28 cellular contexts compared by ENCODE assay signal in the genomic region with DNA sequence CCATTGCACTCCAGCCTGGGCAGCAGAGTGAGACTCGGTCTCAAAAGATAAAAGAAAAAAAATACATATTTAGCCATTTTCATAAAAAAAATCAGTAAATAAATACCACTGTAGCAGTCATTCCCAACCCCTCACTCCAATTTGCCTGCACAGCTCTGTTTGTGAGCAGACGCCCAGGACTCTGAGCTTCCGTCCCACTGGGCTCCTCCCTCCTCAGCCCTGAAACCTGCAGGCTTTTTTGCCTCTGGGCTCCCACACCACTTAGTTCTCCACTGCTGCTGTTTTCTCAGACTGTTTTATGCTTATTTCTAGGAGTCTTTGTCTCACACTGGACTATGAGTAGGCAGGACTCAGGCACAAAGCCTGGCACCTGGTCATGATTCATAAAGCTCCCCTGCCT. TPM values are rescaled to one million over a fixed set of nuclear protein-coding genes. Genes with fewer than 3 reads are reported as not detected.
"Had no signal": no experiment of that assay in that cellular context is flagged by ENCODE, and none has a peak within 500 bp of the region (broad histone marks: within the 10 kb centered on the region; RNA-seq: fewer than 3 reads in every experiment).

No MANE protein-coding gene starts in this region.

- H3K27me3 ChIP-seq: neural progenitor cell, ovary, sigmoid colon, spleen, uterus had no signal

- H3K4me3 ChIP-seq: left ventricle myocardium inferior, lung, neural progenitor cell, ovary, prostate gland, sigmoid colon, spleen, suprapubic skin, thoracic aorta, tibial artery, uterus had no signal

- H3K36me3 ChIP-seq: left ventricle myocardium inferior, neural progenitor cell, ovary, prostate gland, sigmoid colon, spleen, suprapubic skin, thoracic aorta, tibial artery, uterus had no signal

- H3K27ac ChIP-seq: left ventricle myocardium inferior, neural progenitor cell, ovary, prostate gland, sigmoid colon, spleen, suprapubic skin, thoracic aorta, tibial artery, uterus had no signal

- H3K27ac Mint-ChIP-seq: immature natural killer cell; mesothelial cell of epicardium; natural killer cell; nephron progenitor cell; neural progenitor cell; stimulated activated effector memory CD8-positive, alpha-beta T cell treated with anti-CD3 and anti-CD28 coated beads, Interleukin-12 subunit alpha, Interleukin-12 subunit beta, amount 100 ng/mL, for 72 hours; stimulated activated naive CD8-positive, alpha-beta T cell treated with anti-CD3 and anti-CD28 coated beads, Interleukin-15, Interleukin-2, amounts not matched to agents 100 ng/mL and 50 ng/mL, for 24 hours; type B pancreatic cell had no signal

- H3K4me2 ChIP-seq: neural progenitor cell had no signal

- DNase-seq: hippocampal formation; immature natural killer cell; left ventricle myocardium inferior; mesendoderm; naive B cell; natural killer cell; nephron progenitor cell; ovary; retina; right cardiac atrium; sigmoid colon; small intestine; spleen; stimulated activated CD4-positive, alpha-beta T cell treated with anti-CD3 and anti-CD28 coated beads, Interleukin-4, amount 100 ng/mL, for 24 hours; stimulated activated naive CD4-positive, alpha-beta T cell; tibial artery; uterus had no signal

- H2AFZ ChIP-seq: neural progenitor cell had no signal

- H3K4me1 Mint-ChIP-seq: mesothelial cell of epicardium, neural progenitor cell had no signal

- H3K4me1 ChIP-seq: left ventricle myocardium inferior, neural progenitor cell, prostate gland, suprapubic skin, tibial artery, uterus had no signal

- H3K4me3 Mint-ChIP-seq: immature natural killer cell; mesothelial cell of epicardium; naive B cell; natural killer cell; nephron progenitor cell; neural progenitor cell; stimulated activated effector memory CD8-positive, alpha-beta T cell treated with anti-CD3 and anti-CD28 coated beads, Interleukin-12 subunit alpha, Interleukin-12 subunit beta, amount 100 ng/mL, for 72 hours; stimulated activated naive CD8-positive, alpha-beta T cell treated with anti-CD3 and anti-CD28 coated beads, Interleukin-15, Interleukin-2, amounts not matched to agents 100 ng/mL and 50 ng/mL, for 24 hours; type B pancreatic cell had no signal

- H3K9me3 Mint-ChIP-seq: immature natural killer cell; mesothelial cell of epicardium; naive B cell; natural killer cell; nephron progenitor cell; neural progenitor cell; stimulated activated effector memory CD8-positive, alpha-beta T cell treated with anti-CD3 and anti-CD28 coated beads, Interleukin-12 subunit alpha, Interleukin-12 subunit beta, amount 100 ng/mL, for 72 hours; stimulated activated naive CD8-positive, alpha-beta T cell treated with anti-CD3 and anti-CD28 coated beads, Interleukin-15, Interleukin-2, amounts not matched to agents 100 ng/mL and 50 ng/mL, for 24 hours; type B pancreatic cell had no signal

- H3K36me3 Mint-ChIP-seq: immature natural killer cell; mesothelial cell of epicardium; naive B cell; natural killer cell; neural progenitor cell; stimulated activated effector memory CD8-positive, alpha-beta T cell treated with anti-CD3 and anti-CD28 coated beads, Interleukin-12 subunit alpha, Interleukin-12 subunit beta, amount 100 ng/mL, for 72 hours; type B pancreatic cell had no signal

- ATAC-seq: natural killer cell; right cardiac atrium; stimulated activated effector memory CD8-positive, alpha-beta T cell treated with anti-CD3 and anti-CD28 coated beads, Interleukin-12 subunit alpha, Interleukin-12 subunit beta, amount 100 ng/mL, for 72 hours had no signal

RNA-seq across cellular contexts. Expression of a gene that starts 6.0 kb away (rescaled TPM):
- total RNA-seq: kidney epithelial cell, mesothelial cell of epicardium, sigmoid colon, ureter had no signal

RNA-seq across cellular contexts. Expression of a gene that starts 47.0 kb away (rescaled TPM):
- total RNA-seq: kidney epithelial cell, sigmoid colon had no signal
